Comparison of ENCODE assay signal across 11 cellular contexts in genomic region chr12:131923260-131923659, GRCh38. TPM values are rescaled to one million over a fixed set of nuclear protein-coding genes. Genes with fewer than 3 reads are reported as not detected.
A peak's percentile ranks its signal among the peaks of the same experiment; 100 is the strongest.
DNase-seq lines count a peak whose midpoint lies in the region; ATAC-seq and TF ChIP-seq lines count a peak whose summit lies in the region.
"Had no signal": no experiment of that assay in that cellular context is flagged by ENCODE, and none has a peak within 500 bp of the region (broad histone marks: within the 10 kb centered on the region; RNA-seq: fewer than 3 reads in every experiment).

No MANE protein-coding gene starts in this region.

- H3K36me3 ChIP-seq in GM06990 (ENCODE audit: control insufficient read depth, insufficient read depth, low read length) (no peaks in the 10 kb centered on the region; the same call in none of the 2 replicates), upper lobe of right lung (peaks cover 30% of the 10 kb centered on the region), GM23248 (ENCODE audit: low read depth) (no peaks in the 10 kb centered on the region; the same call in 1 of the 2 replicates)

- H3K4me1 ChIP-seq in upper lobe of right lung (no peaks in the 10 kb centered on the region), GM23248 (ENCODE audit: insufficient read depth) (no peaks in the 10 kb centered on the region)

- H3K4me3 ChIP-seq in GM06990 (replicated peaks; ENCODE audit: low read depth, low read length) (0 out of 2 replicates have a peak overlapping the region, but pooled peaks have one; percentile 3), upper lobe of right lung (no peak overlapping the region), GM23248 (no peak overlapping the region)
- H3K4me3 ChIP-seq: tibial nerve had no signal

- no peak overlapping the region for H2AFZ ChIP-seq in GM23248

- H3F3A ChIP-seq in GM23248 (ENCODE audit: insufficient read depth), result no peaks in the 10 kb centered on the region; the same call in 1 of the 2 replicates

- DNase-seq in GM06990 (ENCODE audit: extremely low read depth, insufficient read length) (peak; percentile 72), NCI-H526 treated with DMSO at 0.1 percent for 48 hours (lab: John Stamatoyannopoulos, UW) (peak; percentile 55), upper lobe of right lung (no peak), GOT3 (lab: John Stamatoyannopoulos, UW) (no peak), GM23248 (no peak)
- DNase-seq in activated T-cell treated with anti-CD3 and anti-CD28 coated beads, Interleukin-2, amount 50 U/mL, for 1 hour, result no peak
- DNase-seq: CD4-positive, CD25-positive, alpha-beta regulatory T cell; stimulated activated CD4-positive, alpha-beta T cell treated with anti-CD3 and anti-CD28 coated beads, Interleukin-1b, Interleukin-23, amount 100 ng/mL, for 48 hours had no signal

- no peaks in the 10 kb centered on the region for H4K20me1 ChIP-seq in GM23248 (ENCODE audit: insufficient read depth)

- TF ChIP-seq CTCF in GM06990 (IDR thresholded peaks at IDR 0.05; ENCODE audit: insufficient read depth, low read length, poor library complexity, severe bottlenecking) (no peak), upper lobe of right lung (IDR thresholded peaks at IDR 0.05) (no peak)

- in situ Hi-C loops in GM23248 (cut with MboI), result no loop called here

- H3K9ac ChIP-seq in GM23248, result no peak overlapping the region

- H3K4me2 ChIP-seq in GM23248 (ENCODE audit: unreplicated experiment), result no peak overlapping the region

- H3K9me3 ChIP-seq in upper lobe of right lung (no peaks in the 10 kb centered on the region), GM23248 (ENCODE audit: low read depth) (no peaks in the 10 kb centered on the region)
- H3K9me3 ChIP-seq: tibial nerve had no signal

- no peaks in the 10 kb centered on the region for H3K79me2 ChIP-seq in GM23248 (ENCODE audit: insufficient read depth)

- H3K9me2 ChIP-seq in GM23248 (ENCODE audit: insufficient read depth), result no peaks in the 10 kb centered on the region

- ATAC-seq in GM19372 (IDR thresholded peaks at IDR 0.05; ENCODE audit: low read depth, unreplicated experiment) (peak; percentile 72), HG02885 (IDR thresholded peaks at IDR 0.05; ENCODE audit: poor library complexity, unreplicated experiment) (peak; percentile 81), upper lobe of right lung (no peak)

- intact Hi-C loops in upper lobe of right lung (cut with DNase I), result no loop called here

- H3K27ac ChIP-seq in upper lobe of right lung (no peak overlapping the region), GM23248 (no peak overlapping the region)
- H3K27ac ChIP-seq: tibial nerve had no signal

- H3K27me3 ChIP-seq in GM06990 (replicated peaks; ENCODE audit: control insufficient read depth, insufficient read depth, low read length), result no peaks in the 10 kb centered on the region
- H3K27me3 ChIP-seq in upper lobe of right lung, result no peaks in the 10 kb centered on the region
- no peaks in the 10 kb centered on the region for H3K27me3 ChIP-seq in GM23248 (replicated peaks; ENCODE audit: insufficient read depth)
- H3K27me3 ChIP-seq: tibial nerve had no signal

- 72 to 75% methylated on average over 11 of the region's 11 CpGs for WGBS in GM23248 (ENCODE audit: low coverage in 1 of 2, low lambda C conversion rate in 2 of 2, missing lambda C conversion rate in 2 of 2), 2 experiments

RNA-seq across cellular contexts. Expression of gene PUS1, which starts 5.8 kb away (rescaled TPM):
- total RNA-seq in upper lobe of right lung, result 19.9 TPM
- 13.9 and 18.9 TPM in 2 replicates for total RNA-seq in GM23248 (2014; rRNA removed; shearing (Covaris generic))
- polyA plus RNA-seq in GM23248 (2016; fragmentation: Nextera tagmentation; extraction: Ambion mirVana), result 13.0 and 14.0 TPM in 2 replicates

RNA-seq across cellular contexts. Expression of gene EP400, which starts 26.5 kb away (rescaled TPM):
- 41.4 TPM for total RNA-seq in upper lobe of right lung
- total RNA-seq in GM23248 (2014; rRNA removed; shearing (Covaris generic)), result 8.6 and 9.6 TPM in 2 replicates
- polyA plus RNA-seq in GM23248 (2016; fragmentation: Nextera tagmentation; extraction: Ambion mirVana), result 9.3 and 9.4 TPM in 2 replicates

RNA-seq across cellular contexts. Expression of gene ULK1, which starts 28.8 kb away (rescaled TPM):
- total RNA-seq in upper lobe of right lung, result 32.4 TPM
- total RNA-seq in GM23248 (2014; rRNA removed; shearing (Covaris generic)), result 6.9 and 7.1 TPM in 2 replicates
- polyA plus RNA-seq in GM23248 (2016; fragmentation: Nextera tagmentation; extraction: Ambion mirVana), result 4.0 TPM in 2 replicates

Comparison
In these comparisons a context has a peak if more than half of its experiments do, and no peak if none do; other contexts are left out.
1. DNase-seq: peak in GM06990 (single experiment) and NCI-H526 treated with DMSO at 0.1 percent for 48 hours (single experiment); none in upper lobe of right lung (single experiment), GOT3 (single experiment), activated T-cell treated with anti-CD3 and anti-CD28 coated beads, Interleukin-2, amount 50 U/mL, for 1 hour (single experiment) and GM23248 (single experiment).